In the genomic region with DNA sequence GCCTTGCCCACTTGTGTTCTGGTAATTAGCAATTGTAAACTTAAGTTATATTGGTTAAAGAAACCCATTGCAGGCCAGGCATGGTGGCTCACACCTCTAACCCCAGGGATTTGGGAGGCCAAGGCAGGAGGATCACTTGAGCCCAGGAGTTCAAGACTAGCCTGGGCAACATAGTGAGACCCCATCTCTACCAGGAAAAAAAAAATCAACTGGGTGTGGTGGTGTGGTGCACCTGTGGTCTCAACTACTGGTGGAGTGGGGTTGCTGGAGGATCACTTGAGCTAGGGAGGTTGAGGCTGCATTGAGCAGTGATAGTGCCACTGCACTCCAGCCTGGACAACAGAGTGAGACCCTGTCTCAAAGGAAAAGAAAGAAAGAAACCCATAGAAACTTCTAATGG, we compare ENCODE assay signal across 18 cellular contexts.
"Had no signal": no experiment of that assay in that cellular context is flagged by ENCODE, and none has a peak within 500 bp of the region (broad histone marks: within the 10 kb centered on the region; RNA-seq: fewer than 3 reads in every experiment).

No MANE protein-coding gene starts in this region.

- H3K27ac Mint-ChIP-seq: activated naive CD4-positive, alpha-beta T cell treated with anti-CD3 and anti-CD28 coated beads, Interleukin-2, amount 10 ng/mL, durations not matched to agents 7 days and 5 days; dendritic cell treated with granulocyte-macrophage colony-stimulating factor and Interleukin-4, amounts not matched to agents 40 ng/mL and 50 ng/mL, for 4 days; nephron progenitor cell; stimulated activated naive CD8-positive, alpha-beta T cell treated with anti-CD3 and anti-CD28 coated beads, Interleukin-15, Interleukin-2, amounts not matched to agents 100 ng/mL and 50 ng/mL, for 24 hours had no signal

- ATAC-seq: body of pancreas, foreskin keratinocyte, left lobe of liver, right cardiac atrium, T-cell had no signal

- DNase-seq: activated effector memory CD4-positive, alpha-beta T cell treated with Interleukin-2 at 50 U/mL for 16 hours; activated naive CD4-positive, alpha-beta T cell treated with anti-CD3 and anti-CD28 coated beads, Interleukin-2, amount 10 ng/mL, durations not matched to agents 7 days and 5 days; activated T-cell treated with anti-CD3 and anti-CD28 coated beads, Interleukin-2, amount 50 U/mL, for 48 hours; anterior cingulate cortex; body of pancreas; effector CD4-positive, alpha-beta T cell; foreskin keratinocyte; nephron progenitor cell; right cardiac atrium; stimulated activated CD4-positive, alpha-beta T cell treated with anti-CD3 and anti-CD28 coated beads, Interleukin-12 subunit alpha, Interleukin-12 subunit beta, amount 100 ng/mL, for 4 hours; stimulated activated CD4-positive, alpha-beta T cell treated with anti-CD3 and anti-CD28 coated beads, Interleukin-4, amount 100 ng/mL, for 4 hours; T-cell; tibial artery; uterus; WERI-Rb-1 had no signal

- H3K27me3 Mint-ChIP-seq: activated naive CD4-positive, alpha-beta T cell treated with anti-CD3 and anti-CD28 coated beads, Interleukin-2, amount 10 ng/mL, durations not matched to agents 7 days and 5 days; dendritic cell treated with granulocyte-macrophage colony-stimulating factor and Interleukin-4, amounts not matched to agents 40 ng/mL and 50 ng/mL, for 4 days; stimulated activated naive CD8-positive, alpha-beta T cell treated with anti-CD3 and anti-CD28 coated beads, Interleukin-15, Interleukin-2, amounts not matched to agents 100 ng/mL and 50 ng/mL, for 24 hours; T-cell had no signal

- H3K9me3 Mint-ChIP-seq: activated naive CD4-positive, alpha-beta T cell treated with anti-CD3 and anti-CD28 coated beads, Interleukin-2, amount 10 ng/mL, durations not matched to agents 7 days and 5 days; dendritic cell treated with granulocyte-macrophage colony-stimulating factor and Interleukin-4, amounts not matched to agents 40 ng/mL and 50 ng/mL, for 4 days; stimulated activated naive CD8-positive, alpha-beta T cell treated with anti-CD3 and anti-CD28 coated beads, Interleukin-15, Interleukin-2, amounts not matched to agents 100 ng/mL and 50 ng/mL, for 24 hours; T-cell had no signal

- H3K4me3 Mint-ChIP-seq: activated naive CD4-positive, alpha-beta T cell treated with anti-CD3 and anti-CD28 coated beads, Interleukin-2, amount 10 ng/mL, durations not matched to agents 7 days and 5 days; dendritic cell treated with granulocyte-macrophage colony-stimulating factor and Interleukin-4, amounts not matched to agents 40 ng/mL and 50 ng/mL, for 4 days; nephron progenitor cell; stimulated activated naive CD8-positive, alpha-beta T cell treated with anti-CD3 and anti-CD28 coated beads, Interleukin-15, Interleukin-2, amounts not matched to agents 100 ng/mL and 50 ng/mL, for 24 hours had no signal
